12 cellular contexts compared by ENCODE assay signal in the genomic region with DNA sequence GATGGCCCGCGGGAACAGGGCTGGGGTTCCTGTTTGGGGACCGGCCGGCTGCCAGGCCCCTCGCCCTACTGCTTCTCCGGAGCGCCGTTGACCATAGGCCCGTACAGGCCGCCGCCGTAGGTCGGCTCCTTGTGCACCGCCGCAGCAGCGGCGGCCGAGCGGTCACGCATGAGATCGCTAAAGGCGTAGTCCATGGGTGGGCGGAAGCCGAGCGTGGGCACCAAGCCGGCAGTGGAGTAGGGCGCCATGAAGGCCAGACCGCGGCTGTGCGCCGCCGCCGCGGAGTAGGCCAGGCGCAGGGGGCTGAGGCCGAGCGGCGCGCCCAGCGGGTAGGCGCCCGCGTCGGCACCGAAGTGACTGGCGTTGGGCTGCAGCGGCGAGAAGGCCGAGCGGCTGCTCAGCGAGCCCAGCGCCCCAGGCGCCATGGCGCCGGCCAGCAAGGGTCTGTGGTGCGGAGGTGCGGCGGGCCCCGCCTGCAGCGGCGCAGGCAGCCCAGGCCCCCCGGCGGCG. TPM values are rescaled to one million over a fixed set of nuclear protein-coding genes. Genes with fewer than 3 reads are reported as not detected.
DNase-seq lines count a peak whose midpoint lies in the region; ATAC-seq, FAIRE-seq and TF ChIP-seq lines count a peak whose summit lies in the region.
"Had no signal": no experiment of that assay in that cellular context is flagged by ENCODE, and none has a peak within 500 bp of the region (broad histone marks: within the 10 kb centered on the region; RNA-seq: fewer than 3 reads in every experiment).

No MANE protein-coding gene starts in this region.

- H3K9ac ChIP-seq in astrocyte (ENCODE audit: low read length) = no peak overlapping the region
- H3K9ac ChIP-seq in Karpas-422 (ENCODE audit: low read length) = no peak overlapping the region

- H3K27ac ChIP-seq in astrocyte (ENCODE audit: low read depth, low read length) (no peak overlapping the region), gastrocnemius medialis (no peak overlapping the region), Karpas-422 (ENCODE audit: low read length) (no peak overlapping the region)
- H3K27ac ChIP-seq: brain microvascular endothelial cell had no signal

- no peaks in the 10 kb centered on the region for H3K9me2 ChIP-seq in Karpas-422 (replicated peaks; ENCODE audit: insufficient read depth, low read length)

- no peak for ATAC-seq in gastrocnemius medialis
- ATAC-seq in HG03442 (IDR thresholded peaks at IDR 0.05; ENCODE audit: unreplicated experiment) = no peak

- H3K36me3 ChIP-seq in astrocyte (ENCODE audit: insufficient read depth, low read length) (no peaks in the 10 kb centered on the region), gastrocnemius medialis (no peaks in the 10 kb centered on the region), Karpas-422 (ENCODE audit: insufficient read depth, low read length) (no peaks in the 10 kb centered on the region)
- H3K36me3 ChIP-seq: brain microvascular endothelial cell had no signal

- no peaks in the 10 kb centered on the region for H3K4me1 Mint-ChIP-seq in astrocyte (ENCODE audit: low read depth, unreplicated experiment)

- no peak overlapping the region for H3K4me3 Mint-ChIP-seq in astrocyte (ENCODE audit: unreplicated experiment)
- H3K4me3 Mint-ChIP-seq: memory B cell had no signal

- peaks cover 88% of the 10 kb centered on the region for H3K27me3 ChIP-seq in astrocyte (ENCODE audit: insufficient read depth, low read length)
- peaks cover 94 to 97% (median 95%) of the 10 kb centered on the region in 3 donors for H3K27me3 ChIP-seq in gastrocnemius medialis
- H3K27me3 ChIP-seq in Karpas-422 (ENCODE audit: low read length) = no peaks in the 10 kb centered on the region

- H3K9me3 Mint-ChIP-seq in astrocyte (ENCODE audit: unreplicated experiment) = peaks cover 24% of the 10 kb centered on the region

- peak overlapping the region; percentile 33 for H3K4me3 ChIP-seq in astrocyte (ENCODE audit: insufficient read depth, low read depth, low read length)
- peak overlapping the region; percentile 44; the same call in 1 of the 2 replicates for H3K4me3 ChIP-seq in iPS-18c (ENCODE audit: insufficient read depth, low read depth, low read length)
- H3K4me3 ChIP-seq in gastrocnemius medialis = peak overlapping the region; percentile 35 to 51 (median 42)
- H3K4me3 ChIP-seq in Karpas-422 (ENCODE audit: low read length) = no peak overlapping the region

- TF ChIP-seq CTCF in GM13976 (IDR thresholded peaks at IDR 0.05; ENCODE audit: borderline replicate concordance, control extremely low read depth, extremely low read depth, insufficient read depth, missing control alignments) (no peak), astrocyte (IDR thresholded peaks at IDR 0.05; ENCODE audit: insufficient read depth, low read depth, low read length) (no peak), gastrocnemius medialis (IDR thresholded peaks at IDR 0.05 in 4 of 5, conservative IDR thresholded peaks at IDR 0.05 in 1 of 5) (no peak)

- in situ Hi-C loops in GM13976 (cut with MboI; ENCODE audit: low sequenced_read_pairs, unreplicated experiment) = no loop called here
- in situ Hi-C loops in gastrocnemius medialis (cut with MboI; ENCODE audit: low sequenced_read_pairs in 4 of 4) = no loop called here

- peak overlapping the region; percentile 82 for H3K4me2 ChIP-seq in astrocyte (ENCODE audit: low read length)
- no peak overlapping the region for H3K4me2 ChIP-seq in Karpas-422 (ENCODE audit: low read depth, low read length, poor library complexity, severe bottlenecking)

- no peak for TF ChIP-seq POLR2A in gastrocnemius medialis (IDR thresholded peaks at IDR 0.05)

- H3K79me2 ChIP-seq in astrocyte (ENCODE audit: insufficient read depth, low read length) (peaks cover 26% of the 10 kb centered on the region), Karpas-422 (ENCODE audit: low read length) (no peaks in the 10 kb centered on the region)

- no peak for FAIRE-seq in astrocyte (lab: Jason Lieb, UNC)

- H3K9me3 ChIP-seq in astrocyte (ENCODE audit: insufficient read depth, low read depth, low read length) (peaks cover 3% of the 10 kb centered on the region), iPS-18c (ENCODE audit: control insufficient read depth, insufficient read depth, low read length) (peaks cover 2% of the 10 kb centered on the region), gastrocnemius medialis (no peaks in the 10 kb centered on the region), Karpas-422 (ENCODE audit: low read length) (no peaks in the 10 kb centered on the region; the same call in 1 of the 2 replicates)

- intact Hi-C loops in gastrocnemius medialis (cut with DNase I; ENCODE audit: low total_unique reads) = no loop called here

- DNase-seq in GM13976 (ENCODE audit: low spot score) (peak; percentile 42), astrocyte (ENCODE audit: low read depth) (no peak), gastrocnemius medialis (no peak), Karpas-422 (no peak), LoVo (ENCODE audit: low spot score) (no peak), activated gamma-delta T cell (lab: John Stamatoyannopoulos, UW) (no peak)
- DNase-seq: brain microvascular endothelial cell, EL, NCI-H2227 treated with DMSO at 0.1 percent for 48 hours had no signal

- no peak overlapping the region for H3K27ac Mint-ChIP-seq in astrocyte (ENCODE audit: unreplicated experiment)
- H3K27ac Mint-ChIP-seq: memory B cell had no signal

- H4K20me1 ChIP-seq in astrocyte (ENCODE audit: insufficient read depth, low read length) = peaks cover 18% of the 10 kb centered on the region
- no peaks in the 10 kb centered on the region for H4K20me1 ChIP-seq in Karpas-422 (ENCODE audit: insufficient read depth, low read depth, low read length)

- peaks cover 6% of the 10 kb centered on the region for H3K4me1 ChIP-seq in astrocyte (ENCODE audit: insufficient read depth, low read length)
- peaks cover 20 to 21% of the 10 kb centered on the region in 2 donors for H3K4me1 ChIP-seq in gastrocnemius medialis
- no peaks in the 10 kb centered on the region for H3K4me1 ChIP-seq in Karpas-422 (ENCODE audit: low read length)

- H2AFZ ChIP-seq in astrocyte (ENCODE audit: low read depth, low read length) (peak overlapping the region; percentile 47), Karpas-422 (ENCODE audit: low read length) (no peak overlapping the region)

- H3K27me3 Mint-ChIP-seq in astrocyte (ENCODE audit: low read depth, unreplicated experiment) = peaks cover 79% of the 10 kb centered on the region

- peaks cover 4% of the 10 kb centered on the region for H3K36me3 Mint-ChIP-seq in astrocyte (ENCODE audit: low read depth, unreplicated experiment)

RNA-seq across cellular contexts. Expression of gene DMRTA2, which starts 4.6 kb away (rescaled TPM):
- not detected in 2 replicates for total RNA-seq in astrocyte
- not detected for total RNA-seq in gastrocnemius medialis
- total RNA-seq in Karpas-422 (2014; rRNA removed; shearing (Covaris generic); ENCODE audit: low replicate concordance) = 0.04 TPM in 1 of 2 replicates, not detected in the other
